In the genomic region with DNA sequence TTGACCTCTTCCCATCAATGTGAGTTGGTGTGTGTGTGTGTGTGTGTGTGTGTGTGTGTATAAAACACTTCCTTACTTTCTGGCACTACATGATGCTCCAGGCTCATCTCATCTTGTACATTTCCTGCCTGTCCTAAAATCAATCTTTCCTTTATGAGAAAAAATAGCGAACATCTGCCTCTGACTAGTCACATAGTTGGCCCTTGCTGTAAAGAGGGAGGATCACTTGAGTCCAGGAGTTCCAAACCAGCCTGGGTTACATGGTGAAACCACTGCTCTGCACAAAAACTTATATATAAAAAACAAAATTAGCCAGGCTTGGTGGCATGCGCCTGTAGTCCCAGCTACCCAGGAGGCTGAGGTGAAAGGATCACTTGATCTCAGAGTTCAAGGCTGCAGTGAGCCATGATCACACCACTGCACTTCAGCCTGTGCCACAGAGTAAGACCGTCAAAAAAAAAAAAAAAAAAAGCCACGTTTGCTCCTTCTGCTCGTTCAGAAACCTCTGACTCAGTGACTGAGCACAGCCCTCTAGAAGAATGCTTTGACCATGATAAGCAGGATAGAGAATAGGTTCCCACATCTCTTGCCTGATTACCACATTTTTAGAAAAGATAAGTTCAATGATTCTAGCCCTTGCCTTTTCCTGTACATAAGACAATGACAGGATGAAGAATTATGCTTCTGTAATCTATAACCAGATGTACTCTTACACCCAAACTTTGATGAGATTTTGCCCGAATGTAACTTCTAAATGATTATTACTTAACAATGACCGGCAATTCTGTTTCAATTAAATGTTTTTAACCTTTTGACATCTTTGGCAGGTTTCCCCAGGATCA, we compare ENCODE assay signal across 10 cellular contexts. TPM values are rescaled to one million over a fixed set of nuclear protein-coding genes. Genes with fewer than 3 reads are reported as not detected.
A peak's percentile ranks its signal among the peaks of the same experiment; 100 is the strongest.
DNase-seq lines count a peak whose midpoint lies in the region; ATAC-seq, FAIRE-seq and TF ChIP-seq lines count a peak whose summit lies in the region.
"Had no signal": no experiment of that assay in that cellular context is flagged by ENCODE, and none has a peak within 500 bp of the region (broad histone marks: within the 10 kb centered on the region; RNA-seq: fewer than 3 reads in every experiment).

No MANE protein-coding gene starts in this region.

- H2AK5ac ChIP-seq in trophoblast cell (ENCODE audit: low read length): no peak overlapping the region

- H3K9ac ChIP-seq in trophoblast cell (ENCODE audit: low read length): no peak overlapping the region

- H4K91ac ChIP-seq in trophoblast cell (ENCODE audit: low read depth, low read length): peak overlapping the region; percentile 38

- H3K79me1 ChIP-seq in trophoblast cell (ENCODE audit: low read length): peaks cover 16% of the 10 kb centered on the region

- H3K4me1 ChIP-seq in GM23338 (ENCODE audit: insufficient read depth) (peaks cover 5% of the 10 kb centered on the region), trophoblast cell (ENCODE audit: control insufficient read depth in 1 of 2, insufficient read depth in 2 of 2, low read length in 2 of 2) (peaks cover 13 to 17% of the 10 kb centered on the region in 2 experiments), small intestine (ENCODE audit: control insufficient read depth in 2 of 2, insufficient read depth in 1 of 2, low read depth in 1 of 2, low read length in 1 of 2) (no peaks in the 10 kb centered on the region), ovary (ENCODE audit: insufficient read depth) (peaks cover 12% of the 10 kb centered on the region)

- no peaks in the 10 kb centered on the region for H3K36me3 Mint-ChIP-seq in GM23338 (ENCODE audit: low read depth)

- H2AFZ ChIP-seq in GM23338 (no peak overlapping the region), trophoblast cell (ENCODE audit: insufficient read depth, low read length, poor library complexity) (no peak overlapping the region)

- peaks cover 12% of the 10 kb centered on the region for H3K4me1 Mint-ChIP-seq in GM23338

- H3K9me3 Mint-ChIP-seq in GM23338: no peaks in the 10 kb centered on the region
- H3K9me3 Mint-ChIP-seq: T-helper 1 cell treated with Interleukin-12 subunit alpha and Interleukin-12 subunit beta and Interleukin-4 antibody, amounts not matched to agents 30 μg/mL and 1 μg/mL, for 36 hours had no signal

- no peaks in the 10 kb centered on the region for H3K27me3 ChIP-seq in GM23338 (ENCODE audit: insufficient read depth)
- no peaks in the 10 kb centered on the region for H3K27me3 ChIP-seq in trophoblast cell (ENCODE audit: insufficient read depth, low read length)
- no peaks in the 10 kb centered on the region for H3K27me3 ChIP-seq in small intestine (ENCODE audit: control insufficient read depth in 2 of 2, insufficient read depth in 2 of 2, low read length in 2 of 2)
- H3K27me3 ChIP-seq in ovary: no peaks in the 10 kb centered on the region

- no peak overlapping the region for H3K4ac ChIP-seq in trophoblast cell (ENCODE audit: low read depth, low read length)

- no peak for ATAC-seq in GM23338
- no peak for ATAC-seq in GM18870 (IDR thresholded peaks at IDR 0.05; ENCODE audit: unreplicated experiment)

- H3K23ac ChIP-seq in trophoblast cell (ENCODE audit: low read length): no peak overlapping the region

- H3K79me2 ChIP-seq in GM23338 (replicated peaks; ENCODE audit: insufficient read depth): no peaks in the 10 kb centered on the region
- H3K79me2 ChIP-seq in trophoblast cell (ENCODE audit: control insufficient read depth, insufficient read depth, low read length, poor library complexity): peaks cover 4% of the 10 kb centered on the region

- no peaks in the 10 kb centered on the region for H3K9me2 ChIP-seq in GM23338 (ENCODE audit: insufficient read depth)

- H3F3A ChIP-seq in GM23338 (replicated peaks; ENCODE audit: low read depth): no peaks in the 10 kb centered on the region

- H3K36me3 ChIP-seq in GM23338 (ENCODE audit: insufficient read depth) (no peaks in the 10 kb centered on the region), trophoblast cell (ENCODE audit: control insufficient read depth in 1 of 2, insufficient read depth in 2 of 2, low read length in 2 of 2) (no peaks in the 10 kb centered on the region), small intestine (ENCODE audit: control insufficient read depth in 2 of 2, insufficient read depth in 2 of 2, low read length in 2 of 2) (no peaks in the 10 kb centered on the region), ovary (no peaks in the 10 kb centered on the region)

- peaks cover 2% of the 10 kb centered on the region for H3K27me3 Mint-ChIP-seq in GM23338 (ENCODE audit: insufficient read depth, low read depth, poor library complexity)

- no peak overlapping the region for H3K18ac ChIP-seq in trophoblast cell (ENCODE audit: low read length)

- H4K20me1 ChIP-seq in GM23338 (replicated peaks; ENCODE audit: insufficient read depth): no peaks in the 10 kb centered on the region

- no peak overlapping the region for H3K27ac ChIP-seq in GM23338 (ENCODE audit: low read depth)
- H3K27ac ChIP-seq in epithelial cell of prostate: peak overlapping the region; percentile 40
- no peak overlapping the region for H3K27ac ChIP-seq in trophoblast cell (ENCODE audit: low read depth, low read length)
- H3K27ac ChIP-seq in small intestine (ENCODE audit: low read depth in 1 of 2, low read length in 1 of 2): no peak overlapping the region
- H3K27ac ChIP-seq in ovary: no peak overlapping the region

- H3K9me3 ChIP-seq in trophoblast cell (ENCODE audit: insufficient read depth, low read depth, low read length) (peaks cover 2% of the 10 kb centered on the region), small intestine (ENCODE audit: control insufficient read depth, low read depth) (no peaks in the 10 kb centered on the region), ovary (no peaks in the 10 kb centered on the region)

- H3K4me2 ChIP-seq in GM23338 (no peak overlapping the region), trophoblast cell (ENCODE audit: low read length) (no peak overlapping the region)

- H2BK12ac ChIP-seq in trophoblast cell (ENCODE audit: low read length): peak overlapping the region; percentile 79

- no peak for TF ChIP-seq EP300 in ovary (IDR thresholded peaks at IDR 0.05)

- H2BK5ac ChIP-seq in trophoblast cell (ENCODE audit: low read depth, low read length, poor library complexity): no peak overlapping the region

- H4K8ac ChIP-seq in trophoblast cell (ENCODE audit: low read depth, low read length): no peak overlapping the region

- H3K4me3 Mint-ChIP-seq in GM23338: no peak overlapping the region
- H3K4me3 Mint-ChIP-seq: T-helper 1 cell treated with Interleukin-12 subunit alpha and Interleukin-12 subunit beta and Interleukin-4 antibody, amounts not matched to agents 30 μg/mL and 1 μg/mL, for 36 hours had no signal

- WGBS in trophoblast cell (ENCODE audit: extremely low coverage, insufficient coverage, insufficient read length): no CpG with 5 or more reads among the region's 7 CpGs
- WGBS in small intestine, 3 donors: 33 to 43% (median 41%) methylated on average over 7 of the region's 7 CpGs
- WGBS in ovary, 3 donors: 31 to 40% (median 36%) methylated on average over 7 of the region's 7 CpGs

- no peak for TF ChIP-seq CTCF in GM23338 (conservative IDR thresholded peaks at IDR 0.05; ENCODE audit: low read depth in 2 of 2)
- no peak for TF ChIP-seq CTCF in ovary (IDR thresholded peaks at IDR 0.05)

- no peak overlapping the region for H3K14ac ChIP-seq in trophoblast cell (ENCODE audit: low read length)

- no peak for DNase-seq in GM23338 (ENCODE audit: low spot score)
- peak; percentile 16 for DNase-seq in RKO (ENCODE audit: low spot score)
- no peak for DNase-seq in epithelial cell of prostate (ENCODE audit: low read depth, low spot score)
- peak; percentile 52 to 91 for DNase-seq in trophoblast cell
- DNase-seq in small intestine: no peak
- DNase-seq in ovary: no peak
- DNase-seq: anterior cingulate cortex, NCI-H1105 had no signal

- intact Hi-C loops in ovary (cut with DNase I): no loop called here

- no peak overlapping the region for H3K4me3 ChIP-seq in GM23338
- H3K4me3 ChIP-seq in trophoblast cell (ENCODE audit: low read depth, low read length): no peak overlapping the region
- no peak overlapping the region for H3K4me3 ChIP-seq in small intestine (ENCODE audit: low read depth in 1 of 2, low read length in 2 of 2)
- no peak overlapping the region for H3K4me3 ChIP-seq in ovary

- H2BK120ac ChIP-seq in trophoblast cell (ENCODE audit: insufficient read depth, low read length, poor library complexity): peak overlapping the region; percentile 53

- FAIRE-seq in small intestine (lab: Jason Lieb, UNC): no peak

- no peak overlapping the region for H4K12ac ChIP-seq in trophoblast cell (ENCODE audit: low read depth, low read length)

- H3K27ac Mint-ChIP-seq in GM23338: 0 out of 2 replicates have a peak overlapping the region, but pooled peaks have one; percentile 2
- H3K27ac Mint-ChIP-seq: T-helper 1 cell treated with Interleukin-12 subunit alpha and Interleukin-12 subunit beta and Interleukin-4 antibody, amounts not matched to agents 30 μg/mL and 1 μg/mL, for 36 hours had no signal

- TF ChIP-seq POLR2A in ovary (IDR thresholded peaks at IDR 0.05): no peak

TF ChIP-seq in GM23338, 12 proteins besides CTCF, POLR2A, EP300 and RAD21:
- TF ChIP-seq JUNB (IDR thresholded peaks at IDR 0.05; ENCODE audit: unreplicated experiment) (no peak), ZNF114 (CRISPR knock-in tag; IDR thresholded peaks at IDR 0.05) (no peak)

RNA-seq across cellular contexts. Expression of a gene that starts 45.2 kb away (rescaled TPM):
- 7.9 and 8.9 TPM in 2 replicates for total RNA-seq in GM23338 (2014; rRNA removed; shearing (Covaris generic))
- 2.8 and 3.2 TPM in 2 replicates for polyA plus RNA-seq in GM23338 (2016; fragmentation: Nextera tagmentation; extraction: Ambion mirVana)
- polyA plus RNA-seq in trophoblast cell (2013): 23.2 and 23.6 TPM in 2 replicates
- polyA plus RNA-seq in small intestine: 1 to 10 TPM; 1.6 to 5.2 (median 2.0) TPM
- total RNA-seq in ovary: 10 to 100 TPM; 12.8 to 52.7 (median 22.2) TPM
- 10 to 100 TPM; 11.6 to 31.1 TPM for polyA plus RNA-seq in ovary

Comparison
In these comparisons a context has a peak if more than half of its experiments do, and no peak if none do; other contexts are left out.
1. DNase-seq: peak in RKO (single experiment) and trophoblast cell (2 of 2); none in GM23338 (single experiment), epithelial cell of prostate (single experiment), small intestine (single experiment) and ovary (0 of 5).